Comparison of ENCODE assay signal across 17 cellular contexts in genomic region chr9:130531670-130532069, GRCh38.
"Had no signal": no experiment of that assay in that cellular context is flagged by ENCODE, and none has a peak within 500 bp of the region (broad histone marks: within the 10 kb centered on the region; RNA-seq: fewer than 3 reads in every experiment).

No MANE protein-coding gene starts in this region.

- H3K27ac ChIP-seq: colonic mucosa, foreskin keratinocyte, hepatocyte, neutrophil, sigmoid colon, skin epidermis, testis, transverse colon had no signal

- H3K36me3 Mint-ChIP-seq: stimulated activated naive B cell treated with anti-CD40 and anti-IgM and Interleukin-4, amounts not matched to agents 10 μg/mL and 1 μg/mL and 100 μg/mL, for 72 hours had no signal

- H3K4me3 ChIP-seq: colonic mucosa, hepatocyte, sigmoid colon, skin epidermis, testis, transverse colon had no signal

- H3K9me3 Mint-ChIP-seq: nephron progenitor cell; stimulated activated naive B cell treated with anti-CD40 and anti-IgM and Interleukin-4, amounts not matched to agents 10 μg/mL and 1 μg/mL and 100 μg/mL, for 72 hours; stimulated activated naive CD8-positive, alpha-beta T cell treated with anti-CD3 and anti-CD28 coated beads, Interleukin-15, amount 100 ng/mL, for 72 hours had no signal

- H3K9me3 ChIP-seq: colonic mucosa, neutrophil, sigmoid colon, testis, transverse colon had no signal

- H3K27ac Mint-ChIP-seq: naive thymus-derived CD4-positive, alpha-beta T cell; nephron progenitor cell; stimulated activated naive B cell treated with anti-CD40 and anti-IgM and Interleukin-4, amounts not matched to agents 10 μg/mL and 1 μg/mL and 100 μg/mL, for 72 hours had no signal

- H3K4me3 Mint-ChIP-seq: naive thymus-derived CD4-positive, alpha-beta T cell; nephron progenitor cell; stimulated activated naive B cell treated with anti-CD40 and anti-IgM and Interleukin-4, amounts not matched to agents 10 μg/mL and 1 μg/mL and 100 μg/mL, for 72 hours; stimulated activated naive CD8-positive, alpha-beta T cell treated with anti-CD3 and anti-CD28 coated beads, Interleukin-15, amount 100 ng/mL, for 72 hours had no signal

- H3K36me3 ChIP-seq: colonic mucosa, neutrophil, sigmoid colon, transverse colon had no signal

- DNase-seq: colonic mucosa; dermis blood vessel endothelial cell; left colon; naive thymus-derived CD4-positive, alpha-beta T cell; nephron progenitor cell; posterior cingulate gyrus; sigmoid colon; stimulated activated CD4-positive, alpha-beta T cell treated with anti-CD3 and anti-CD28 coated beads, Interleukin-2, amount 100 ng/mL, for 24 hours; stimulated activated CD4-positive, alpha-beta T cell treated with anti-CD3 and anti-CD28 coated beads, Interleukin-4, amount 100 ng/mL, for 4 hours; stimulated activated naive B cell treated with anti-CD40 and anti-IgM and Interleukin-4, amounts not matched to agents 10 μg/mL and 1 μg/mL and 100 μg/mL, for 72 hours; stimulated activated naive CD8-positive, alpha-beta T cell treated with anti-CD3 and anti-CD28 coated beads, Interleukin-15, amount 100 ng/mL, for 72 hours; testis; transverse colon had no signal

- H3K4me1 ChIP-seq: colonic mucosa, foreskin keratinocyte had no signal

- H3K27me3 ChIP-seq: testis had no signal
